19 cellular contexts compared by ENCODE assay signal in genomic region chr11:12529041-12529440, GRCh38.
"Had no signal": no experiment of that assay in that cellular context is flagged by ENCODE, and none has a peak within 500 bp of the region (broad histone marks: within the 10 kb centered on the region; RNA-seq: fewer than 3 reads in every experiment).

No MANE protein-coding gene starts in this region.

- H3K4me3 Mint-ChIP-seq: activated B cell treated with CpG ODN at 0.5 μM for 24 hours; activated CD4-positive, alpha-beta T cell treated with anti-CD3 and anti-CD28 coated beads, Interleukin-2, amount 10 ng/mL, durations not matched to agents 24 days and 14 days; activated CD8-positive, alpha-beta T cell treated with anti-CD3 and anti-CD28 coated beads, Interleukin-2, amount 10 ng/mL, durations not matched to agents 7 days and 5 days; activated naive CD8-positive, alpha-beta T cell treated with anti-CD3 and anti-CD28 coated beads for 36 hours; endodermal cell had no signal

- DNase-seq: activated B cell treated with CpG ODN at 0.5 μM for 24 hours; activated CD4-positive, alpha-beta T cell treated with anti-CD3 and anti-CD28 coated beads, Interleukin-2, amount 10 ng/mL, durations not matched to agents 24 days and 14 days; activated CD8-positive, alpha-beta memory T cell treated with anti-CD3 and anti-CD28 coated beads, Interleukin-2, amount 50 U/mL, for 4 hours; activated CD8-positive, alpha-beta T cell treated with anti-CD3 and anti-CD28 coated beads, Interleukin-2, amount 10 ng/mL, durations not matched to agents 7 days and 5 days; activated naive CD8-positive, alpha-beta T cell treated with anti-CD3 and anti-CD28 coated beads for 36 hours; activated T-cell treated with anti-CD3 and anti-CD28 coated beads, Interleukin-2, amount 50 U/mL, for 48 hours; aorta; dorsolateral prefrontal cortex; endodermal cell; erythroblast; foreskin keratinocyte; glutamatergic neuron; hypothalamus; left ventricle myocardium superior; mesendoderm; psoas muscle; stimulated activated CD4-positive, alpha-beta T cell treated with anti-CD3 and anti-CD28 coated beads, Interleukin-12 subunit alpha, Interleukin-12 subunit beta, amount 100 ng/mL, for 4 hours; stimulated activated CD4-positive, alpha-beta T cell treated with anti-CD3 and anti-CD28 coated beads, Interleukin-2, amount 100 ng/mL, for 24 hours had no signal

- H3K27me3 Mint-ChIP-seq: activated B cell treated with CpG ODN at 0.5 μM for 24 hours; activated naive CD8-positive, alpha-beta T cell treated with anti-CD3 and anti-CD28 coated beads for 36 hours had no signal

- H3K4me1 ChIP-seq: psoas muscle had no signal

- H3K36me3 Mint-ChIP-seq: activated naive CD8-positive, alpha-beta T cell treated with anti-CD3 and anti-CD28 coated beads for 36 hours had no signal

- H3K9me3 ChIP-seq: psoas muscle had no signal

- H3K4me1 Mint-ChIP-seq: activated B cell treated with CpG ODN at 0.5 μM for 24 hours; activated CD4-positive, alpha-beta T cell treated with anti-CD3 and anti-CD28 coated beads, Interleukin-2, amount 10 ng/mL, durations not matched to agents 24 days and 14 days; activated naive CD8-positive, alpha-beta T cell treated with anti-CD3 and anti-CD28 coated beads for 36 hours; endodermal cell had no signal

- H3K27ac Mint-ChIP-seq: activated B cell treated with CpG ODN at 0.5 μM for 24 hours; activated CD4-positive, alpha-beta T cell treated with anti-CD3 and anti-CD28 coated beads, Interleukin-2, amount 10 ng/mL, durations not matched to agents 24 days and 14 days; activated CD8-positive, alpha-beta T cell treated with anti-CD3 and anti-CD28 coated beads, Interleukin-2, amount 10 ng/mL, durations not matched to agents 7 days and 5 days; activated naive CD8-positive, alpha-beta T cell treated with anti-CD3 and anti-CD28 coated beads for 36 hours; endodermal cell had no signal

- H3K9me3 Mint-ChIP-seq: activated B cell treated with CpG ODN at 0.5 μM for 24 hours; activated CD4-positive, alpha-beta T cell treated with anti-CD3 and anti-CD28 coated beads, Interleukin-2, amount 10 ng/mL, durations not matched to agents 24 days and 14 days; activated naive CD8-positive, alpha-beta T cell treated with anti-CD3 and anti-CD28 coated beads for 36 hours; endodermal cell had no signal

- H3K27me3 ChIP-seq: cardiac muscle cell, dorsolateral prefrontal cortex, foreskin keratinocyte had no signal

- H3K4me3 ChIP-seq: cardiac muscle cell, dorsolateral prefrontal cortex, psoas muscle had no signal

- H3K36me3 ChIP-seq: cardiac muscle cell had no signal

- H3K27ac ChIP-seq: cardiac muscle cell, dorsolateral prefrontal cortex, foreskin keratinocyte, psoas muscle had no signal
